In the genomic region with DNA sequence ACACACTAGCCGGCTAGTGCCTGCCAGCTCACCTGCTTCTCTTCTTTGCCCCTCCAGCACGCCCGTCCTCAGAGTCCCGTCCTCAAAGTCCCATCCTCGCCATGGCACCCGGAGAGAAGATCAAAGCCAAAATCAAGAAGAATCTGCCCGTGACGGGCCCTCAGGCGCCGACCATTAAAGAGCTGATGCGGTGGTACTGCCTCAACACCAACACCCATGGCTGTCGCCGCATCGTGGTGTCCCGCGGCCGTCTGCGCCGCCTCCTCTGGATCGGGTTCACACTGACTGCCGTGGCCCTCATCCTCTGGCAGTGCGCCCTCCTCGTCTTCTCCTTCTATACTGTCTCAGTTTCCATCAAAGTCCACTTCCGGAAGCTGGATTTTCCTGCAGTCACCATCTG, we compare ENCODE assay signal across 1 cellular context.
TF ChIP-seq lines count a peak whose summit lies in the region.

No MANE protein-coding gene starts in this region.

TF ChIP-seq in HepG2, 621 proteins besides CTCF, POLR2A, EP300 and RAD21:
- 0 out of 2 replicates have a peak, but pooled peaks have one; percentile 35 for TF ChIP-seq DNMT1 (CRISPR knock-in tag; IDR thresholded peaks at IDR 0.05)
- no peak for TF ChIP-seq KDM2A (CRISPR knock-in tag; IDR thresholded peaks at IDR 0.05; ENCODE audit: borderline replicate concordance, low read depth)
